ENCODE assay signal across 22 cellular contexts in genomic region chr20:59584278-59584925, GRCh38. TPM values are rescaled to one million over a fixed set of nuclear protein-coding genes. Genes with fewer than 3 reads are reported as not detected.
DNase-seq lines count a peak whose midpoint lies in the region; ATAC-seq and TF ChIP-seq lines count a peak whose summit lies in the region.
"Had no signal": no experiment of that assay in that cellular context is flagged by ENCODE, and none has a peak within 500 bp of the region (broad histone marks: within the 10 kb centered on the region; RNA-seq: fewer than 3 reads in every experiment).

No MANE protein-coding gene starts in this region.

- no peak overlapping the region for H4K8ac ChIP-seq in mesenchymal stem cell (ENCODE audit: low read length)

- H3K27me3 ChIP-seq in BLaER1 treated with 17β-estradiol and CSF1 and Interleukin-3, amounts not matched to agents 10 nM and 100 nM = peaks cover 0 to 100% (median 0%) of the 10 kb centered on the region in 11 experiments; a peak in 5 of 22 replicates
- H3K27me3 ChIP-seq in Loucy (ENCODE audit: insufficient read depth, low read length, poor library complexity, severe bottlenecking) (no peaks in the 10 kb centered on the region), mesenchymal stem cell (ENCODE audit: control insufficient read depth in 1 of 2, insufficient read depth in 1 of 2, low read length in 2 of 2) (peaks cover 0 to 54% of the 10 kb centered on the region in 2 experiments), upper lobe of right lung (peaks cover 2% of the 10 kb centered on the region)

- peaks cover 0 to 65% (median 5%) of the 10 kb centered on the region in 11 experiments; a peak in 6 of 22 replicates for H3K36me3 ChIP-seq in BLaER1 treated with 17β-estradiol and CSF1 and Interleukin-3, amounts not matched to agents 10 nM and 100 nM
- no peaks in the 10 kb centered on the region for H3K36me3 ChIP-seq in Loucy (ENCODE audit: insufficient read depth, low read length)
- H3K36me3 ChIP-seq in mesenchymal stem cell (ENCODE audit: control insufficient read depth in 1 of 2, insufficient read depth in 2 of 2, low read depth in 1 of 2, low read length in 2 of 2) = no peaks in the 10 kb centered on the region
- H3K36me3 ChIP-seq in upper lobe of right lung = no peaks in the 10 kb centered on the region

- H2AFZ ChIP-seq in Loucy (ENCODE audit: low read length) = no peak overlapping the region
- H2AFZ ChIP-seq in mesenchymal stem cell (ENCODE audit: low read depth, low read length) = no peak overlapping the region

- TF ChIP-seq CTCF in Loucy (conservative IDR thresholded peaks at IDR 0.05; ENCODE audit: low read length) (no peak), upper lobe of right lung (IDR thresholded peaks at IDR 0.05) (no peak)

- no peak overlapping the region for H2BK5ac ChIP-seq in mesenchymal stem cell (ENCODE audit: low read depth, low read length, poor library complexity, severe bottlenecking)

- H3K27ac ChIP-seq in BLaER1 treated with 17β-estradiol and CSF1 and Interleukin-3, amounts not matched to agents 10 nM and 100 nM = peak overlapping the region in 8 of 11 experiments; percentile 77 to 85 (median 83); a peak in 16 of 22 replicates
- H3K27ac ChIP-seq in mesenchymal stem cell (ENCODE audit: low read length, poor library complexity, severe bottlenecking) (no peak overlapping the region), upper lobe of right lung (no peak overlapping the region)
- H3K27ac ChIP-seq: HL-60, KMS-11 had no signal

- no peak overlapping the region for H3K18ac ChIP-seq in mesenchymal stem cell (ENCODE audit: low read depth in 1 of 2, low read length in 2 of 2)

- H4K91ac ChIP-seq in mesenchymal stem cell (ENCODE audit: low read length) = peak overlapping the region; percentile 55

- peak overlapping the region; percentile 80 to 99 (median 93) for H3K4me2 ChIP-seq in BLaER1 treated with 17β-estradiol and CSF1 and Interleukin-3, amounts not matched to agents 10 nM and 100 nM
- H3K4me2 ChIP-seq in Loucy (ENCODE audit: low read depth, low read length, poor library complexity, severe bottlenecking) (peak overlapping the region; percentile 83), mesenchymal stem cell (ENCODE audit: low read length, poor library complexity, severe bottlenecking) (no peak overlapping the region)
- H3K4me2 ChIP-seq: KMS-11 had no signal

- H2BK120ac ChIP-seq in mesenchymal stem cell (ENCODE audit: low read depth, low read length) = no peak overlapping the region

- H4K20me1 ChIP-seq in BLaER1 treated with 17β-estradiol and CSF1 and Interleukin-3, amounts not matched to agents 10 nM and 100 nM = peaks cover 0 to 39% (median 0%) of the 10 kb centered on the region in 11 experiments; a peak in 6 of 22 replicates
- H4K20me1 ChIP-seq in Loucy (ENCODE audit: insufficient read depth, low read length, poor library complexity, severe bottlenecking) = no peaks in the 10 kb centered on the region

- peaks cover 82 to 100% (median 98%) of the 10 kb centered on the region in 10 experiments for H3K4me1 ChIP-seq in BLaER1 treated with 17β-estradiol and CSF1 and Interleukin-3, amounts not matched to agents 10 nM and 100 nM
- H3K4me1 ChIP-seq in Loucy (ENCODE audit: insufficient read depth, low read length, poor library complexity, severe bottlenecking) (peaks cover 95% of the 10 kb centered on the region), mesenchymal stem cell (ENCODE audit: control insufficient read depth, insufficient read depth, low read depth, low read length) (no peaks in the 10 kb centered on the region), upper lobe of right lung (peaks cover 5% of the 10 kb centered on the region)

- peak overlapping the region in 7 of 10 experiments; percentile 56 to 93 (median 79); a peak in 13 of 20 replicates for H3K4me3 ChIP-seq in BLaER1 treated with 17β-estradiol and CSF1 and Interleukin-3, amounts not matched to agents 10 nM and 100 nM
- H3K4me3 ChIP-seq in Loucy (ENCODE audit: low read length, poor library complexity, severe bottlenecking) (peak overlapping the region; percentile 69), mesenchymal stem cell (ENCODE audit: insufficient read depth in 1 of 2, low read depth in 1 of 2, low read length in 2 of 2) (no peak overlapping the region), upper lobe of right lung (no peak overlapping the region)

- H2BK12ac ChIP-seq in mesenchymal stem cell (ENCODE audit: low read length in 2 of 2) = no peak overlapping the region

- intact Hi-C loops in upper lobe of right lung (cut with DNase I) = no loop called here

- no peak overlapping the region for H3K23ac ChIP-seq in mesenchymal stem cell (ENCODE audit: low read length in 2 of 2)

- no peak overlapping the region for H2BK15ac ChIP-seq in mesenchymal stem cell (ENCODE audit: low read depth, poor library complexity, severe bottlenecking)

- no peak overlapping the region for H3K4ac ChIP-seq in mesenchymal stem cell (ENCODE audit: low read depth in 1 of 2, low read length in 2 of 2)

- H3F3A ChIP-seq in Loucy (ENCODE audit: low read depth) = peaks cover 21% of the 10 kb centered on the region

- H3K14ac ChIP-seq in mesenchymal stem cell (ENCODE audit: low read length in 2 of 2) = no peak overlapping the region

- H3K9me3 ChIP-seq in BLaER1 treated with 17β-estradiol and CSF1 and Interleukin-3, amounts not matched to agents 10 nM and 100 nM (replicated peaks in 1 of 11) = peaks cover 0 to 9% (median 0%) of the 10 kb centered on the region in 11 experiments; a peak in 8 of 22 replicates
- H3K9me3 ChIP-seq in Loucy (ENCODE audit: insufficient read depth, low read depth, low read length) (no peaks in the 10 kb centered on the region), mesenchymal stem cell (ENCODE audit: control insufficient read depth, low read length) (peaks cover 2% of the 10 kb centered on the region), upper lobe of right lung (no peaks in the 10 kb centered on the region)

- DNase-seq in mesenchymal stem cell (no peak), upper lobe of right lung (peak; percentile 34), GM19240 (ENCODE audit: insufficient read length, low spot score) (no peak), germinal center (ENCODE audit: low spot score) (no peak), HUDEP-2 (lab: John Stamatoyannopoulos, UW; ENCODE audit: unreplicated experiment in 76 of 76) (no peak)
- DNase-seq: AML-193, GDM1, H7, IMR-90, MV-4-11, NCI-H1694 treated with DMSO at 0.1 percent for 48 hours, NCI-H446, NCI-H526 treated with DMSO at 0.1 percent for 48 hours, OCI-M1 had no signal

- no peak overlapping the region for H2AK5ac ChIP-seq in mesenchymal stem cell (ENCODE audit: low read length, severe bottlenecking)

- WGBS in mesenchymal stem cell = 88% methylated on average over 13 of the region's 15 CpGs

- no peaks in the 10 kb centered on the region for H3K79me1 ChIP-seq in mesenchymal stem cell (replicated peaks; ENCODE audit: low read length, poor library complexity, severe bottlenecking)

- H3K9ac ChIP-seq in BLaER1 treated with 17β-estradiol and CSF1 and Interleukin-3, amounts not matched to agents 10 nM and 100 nM = peak overlapping the region in 9 of 11 experiments; percentile 7 to 91 (median 85); a peak in 16 of 22 replicates
- H3K9ac ChIP-seq in Loucy (ENCODE audit: low read depth, low read length, poor library complexity, severe bottlenecking) = peak overlapping the region; percentile 88
- no peak overlapping the region for H3K9ac ChIP-seq in mesenchymal stem cell (ENCODE audit: low read length)
- H3K9ac ChIP-seq: KMS-11 had no signal

- ATAC-seq in upper lobe of right lung = no peak

- H3K9me2 ChIP-seq in Loucy (replicated peaks; ENCODE audit: low read depth, low read length) = no peaks in the 10 kb centered on the region

- peaks cover 94% of the 10 kb centered on the region for H3K79me2 ChIP-seq in Loucy (ENCODE audit: insufficient read depth, low read length)

RNA-seq across cellular contexts. Expression of gene PHACTR3, which starts 19.9 kb away (rescaled TPM):
- polyA plus RNA-seq in mesenchymal stem cell (2013, experiment 1 of 2) = not detected
- not detected for polyA plus RNA-seq in mesenchymal stem cell (2013, experiment 2 of 2)
- total RNA-seq in upper lobe of right lung = 18.2 TPM
- total RNA-seq: A172, IMR-90, M059J, SK-MEL-5 had no signal
- polyA plus RNA-seq: AG04450, IMR-90 had no signal

Comparison
In these comparisons a context has a peak if more than half of its experiments do, and no peak if none do; other contexts are left out.
1. H3K27ac ChIP-seq: peak in BLaER1 treated with 17β-estradiol and CSF1 and Interleukin-3, amounts not matched to agents 10 nM and 100 nM (8 of 11); none in mesenchymal stem cell (single experiment) and upper lobe of right lung (single experiment).
2. H3K4me3 ChIP-seq: peak in BLaER1 treated with 17β-estradiol and CSF1 and Interleukin-3, amounts not matched to agents 10 nM and 100 nM (7 of 10) and Loucy (single experiment); none in mesenchymal stem cell (0 of 2) and upper lobe of right lung (single experiment).